Comparison of ENCODE assay signal across 10 cellular contexts in the genomic region with DNA sequence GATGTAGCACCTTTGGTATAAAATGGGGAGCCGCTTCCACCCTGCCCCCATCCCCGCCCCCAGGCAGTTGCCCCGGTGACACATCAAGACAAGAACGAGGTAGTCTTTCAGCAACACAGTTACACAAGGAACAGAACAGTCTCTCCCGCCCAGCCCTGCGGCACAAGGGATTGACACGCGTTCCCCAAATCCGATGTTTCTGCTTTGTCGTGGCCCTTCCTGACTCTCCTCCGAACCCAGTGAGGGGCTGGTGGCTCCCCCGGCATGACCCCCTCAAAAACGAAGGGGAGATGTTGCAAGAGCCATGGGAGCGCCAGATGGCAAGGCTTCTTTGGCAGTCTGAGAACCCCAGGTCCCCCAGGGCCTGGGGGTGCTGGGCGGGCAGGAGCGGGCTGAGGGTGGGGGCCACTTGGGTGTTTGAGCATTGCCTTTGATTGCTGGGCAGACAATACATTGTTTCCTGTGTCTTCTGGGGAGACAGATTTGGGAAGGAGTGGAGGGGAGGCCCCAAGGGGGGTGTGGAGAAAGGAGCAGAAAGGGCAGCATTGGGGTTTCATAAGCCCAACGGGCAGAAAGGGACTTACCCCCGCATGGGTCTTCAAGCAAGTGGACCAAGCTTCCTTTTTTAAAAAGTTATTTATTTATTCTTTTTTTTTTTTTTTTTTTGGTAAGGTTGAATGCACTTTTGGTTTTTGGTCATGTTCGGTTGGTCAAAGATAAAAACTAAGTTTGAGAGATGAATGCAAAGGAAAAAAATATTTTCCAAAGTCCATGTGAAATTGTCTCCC. TPM values are rescaled to one million over a fixed set of nuclear protein-coding genes. Genes with fewer than 3 reads are reported as not detected.
DNase-seq lines count a peak whose midpoint lies in the region; ATAC-seq, FAIRE-seq and TF ChIP-seq lines count a peak whose summit lies in the region.
"Had no signal": no experiment of that assay in that cellular context is flagged by ENCODE, and none has a peak within 500 bp of the region (broad histone marks: within the 10 kb centered on the region; RNA-seq: fewer than 3 reads in every experiment).

No MANE protein-coding gene starts in this region.

- WGBS in pancreas, 2 donors, result 68 to 74% methylated on average over 19 of the region's 19 CpGs

- ATAC-seq in pancreas, result peak in 3 of 4 donors; percentile 6 to 17 (median 17)
- ATAC-seq in GM18909 (IDR thresholded peaks at IDR 0.05; ENCODE audit: poor library complexity, unreplicated experiment), result no peak

- DNase-seq in CD1c-positive myeloid dendritic cell (ENCODE audit: extremely low spot score) (peak; percentile 58), NOMO-1 treated with dmso at 0.1 percent for 144 hours (lab: John Stamatoyannopoulos, UW; ENCODE audit: unreplicated experiment) (peak; percentile 64), fibroblast of mammary gland (ENCODE audit: low read depth) (peak; percentile 82), pancreas (peak in 1 of 6 donors; percentile 33), NCI-H510A treated with DMSO at 0.1 percent for 48 hours (lab: John Stamatoyannopoulos, UW) (no peak), GM19240 (ENCODE audit: insufficient read length, low spot score) (no peak)
- DNase-seq in stimulated activated CD4-positive, alpha-beta T cell treated with anti-CD3 and anti-CD28 coated beads, Interleukin-2, amount 100 ng/mL, for 24 hours, result no peak
- DNase-seq: activated CD4-positive, alpha-beta T cell treated with anti-CD3 and anti-CD28 coated beads for 4 hours; NCI-H510A had no signal

- H3K4me1 ChIP-seq in pancreas, result no peaks in the 10 kb centered on the region

- FAIRE-seq in pancreas (lab: Jason Lieb, UNC), result no peak

- no peak overlapping the region for H3K4me3 ChIP-seq in fibroblast of mammary gland (ENCODE audit: control insufficient read depth, low read depth, low read length)
- no peak overlapping the region for H3K4me3 ChIP-seq in pancreas

- no peak overlapping the region for H3K27ac ChIP-seq in pancreas

- TF ChIP-seq CTCF in fibroblast of mammary gland (conservative IDR thresholded peaks at IDR 0.05; ENCODE audit: control insufficient read depth, insufficient read depth, low read depth, low read length) (no peak), pancreas (IDR thresholded peaks at IDR 0.05) (no peak)

- intact Hi-C loops in pancreas (cut with DNase I), result no loop called here

- H3K27me3 ChIP-seq in pancreas, result no peaks in the 10 kb centered on the region

- no peaks in the 10 kb centered on the region for H3K9me3 ChIP-seq in pancreas

- no peaks in the 10 kb centered on the region for H3K36me3 ChIP-seq in pancreas

RNA-seq across cellular contexts. Expression of gene COL1A1, which starts 16.6 kb away (rescaled TPM):
- 100 to 1,000 TPM in 2 of 6 donors, 10 to 100 TPM in 3, 1 to 10 TPM in 1; 9.0 to 875 (median 36.6) TPM for total RNA-seq in pancreas
- 10 to 100 TPM; 10.4 to 22.2 TPM for polyA plus RNA-seq in pancreas

RNA-seq across cellular contexts. Expression of gene SGCA, which starts 19.0 kb away (rescaled TPM):
- 1 to 10 TPM in 2 of 6 donors, under 1 TPM in 1, not detected in 3; 0.31 to 1.1 (median 1.0) TPM for total RNA-seq in pancreas
- polyA plus RNA-seq in pancreas, result 1 to 10 TPM; 1.7 to 3.0 TPM

RNA-seq across cellular contexts. Expression of gene PPP1R9B, which starts 34.3 kb away (rescaled TPM):
- total RNA-seq in pancreas, result 10 to 100 TPM; 13.5 to 34.6 (median 17.7) TPM
- 10 to 100 TPM; 14.3 to 29.2 TPM for polyA plus RNA-seq in pancreas

RNA-seq across cellular contexts. Expression of gene SAMD14, which starts 54.8 kb away (rescaled TPM):
- under 1 TPM; 0.09 to 0.90 (median 0.33) TPM for total RNA-seq in pancreas
- polyA plus RNA-seq in pancreas, result 1 to 10 TPM in 1 of 2 donors, under 1 TPM in 1; 0.80 to 1.3 TPM

Comparison
In these comparisons a context has a peak if more than half of its experiments do, and no peak if none do; other contexts are left out.
1. DNase-seq: peak in CD1c-positive myeloid dendritic cell (single experiment), NOMO-1 treated with dmso at 0.1 percent for 144 hours (single experiment) and fibroblast of mammary gland (single experiment); none in stimulated activated CD4-positive, alpha-beta T cell treated with anti-CD3 and anti-CD28 coated beads, Interleukin-2, amount 100 ng/mL, for 24 hours (0 of 2), NCI-H510A treated with DMSO at 0.1 percent for 48 hours (single experiment) and GM19240 (single experiment).